In genomic region chr20:25233016-25233772, GRCh38 we compare ENCODE assay signal across 1 cellular context.
A peak's percentile ranks its signal among the peaks of the same experiment; 100 is the strongest.
TF ChIP-seq lines count a peak whose summit lies in the region.

No MANE protein-coding gene starts in this region.

TF ChIP-seq in A549, 52 proteins besides CTCF, POLR2A, EP300 and RAD21 (continued from another document):
- TF ChIP-seq FOXS1 (CRISPR knock-in tag; IDR thresholded peaks at IDR 0.05) (no peak; the same call in 1 of the 2 replicates), EHMT2 (IDR thresholded peaks at IDR 0.05; ENCODE audit: low read depth) (no peak), BHLHE40 (IDR thresholded peaks at IDR 0.05; ENCODE audit: low read depth, low read length) (no peak), NFE2L2 (conservative IDR thresholded peaks at IDR 0.05; ENCODE audit: low read length) (no peak), HOXB5 (CRISPR knock-in tag; IDR thresholded peaks at IDR 0.05) (no peak), SMC3 (IDR thresholded peaks at IDR 0.05) (peak; percentile 49; the same call in 2 of the 3 replicates), FOSB (CRISPR knock-in tag; IDR thresholded peaks at IDR 0.05) (no peak), RFX5 (IDR thresholded peaks at IDR 0.05) (0 out of 2 replicates have a peak, but pooled peaks have one; percentile 15), HDAC2 (IDR thresholded peaks at IDR 0.05) (no peak), JUN (IDR thresholded peaks at IDR 0.05) (peak; percentile 86; a peak in 4 of 5 replicates), ZSCAN20 (CRISPR knock-in tag; IDR thresholded peaks at IDR 0.05) (0 out of 2 replicates have a peak, but pooled peaks have one; percentile 30), TFCP2L1 (CRISPR knock-in tag; IDR thresholded peaks at IDR 0.05) (no peak), KDM5A (IDR thresholded peaks at IDR 0.05) (no peak), PHF8 (IDR thresholded peaks at IDR 0.05; ENCODE audit: borderline replicate concordance, low read depth) (no peak), CBX8 (IDR thresholded peaks at IDR 0.05) (no peak), MAX (IDR thresholded peaks at IDR 0.05) (peak; percentile 89), RCOR1 (IDR thresholded peaks at IDR 0.05; ENCODE audit: low read depth, low read length) (no peak), JUNB (IDR thresholded peaks at IDR 0.05) (peak; percentile 58; the same call in 1 of the 2 replicates), HMGXB4 (CRISPR knock-in tag; IDR thresholded peaks at IDR 0.05; ENCODE audit: borderline replicate concordance) (no peak), CHD4 (IDR thresholded peaks at IDR 0.05; ENCODE audit: borderline replicate concordance) (no peak), HOXB13 (CRISPR knock-in tag; IDR thresholded peaks at IDR 0.05; ENCODE audit: low read depth) (no peak), FOSL2 (IDR thresholded peaks at IDR 0.05) (peak; percentile 32; the same call in 1 of the 2 replicates), FOSL2 (CRISPR knock-in tag; IDR thresholded peaks at IDR 0.05) (peak; percentile 39; the same call in 1 of the 2 replicates), POLR2AphosphoS2 (conservative IDR thresholded peaks at IDR 0.05; ENCODE audit: low read length) (no peak), ELK1 (IDR thresholded peaks at IDR 0.05; ENCODE audit: low read depth, low read length) (no peak), NR3C1 (IDR thresholded peaks at IDR 0.05) (no peak), TP53 (CRISPR knock-in tag; IDR thresholded peaks at IDR 0.05) (no peak), CEBPB (IDR thresholded peaks at IDR 0.05) (no peak; a peak in 1 of 4 replicates), E2F6 (IDR thresholded peaks at IDR 0.05; ENCODE audit: borderline replicate concordance, low read depth) (peak; percentile 57; the same call in 1 of the 2 replicates), RARB (CRISPR knock-in tag; IDR thresholded peaks at IDR 0.05) (no peak), PBX3 (IDR thresholded peaks at IDR 0.05) (peak; percentile 66; the same call in 1 of the 2 replicates), REST (IDR thresholded peaks at IDR 0.05) (no peak), CHD2 (IDR thresholded peaks at IDR 0.05; ENCODE audit: low read length, partially characterized antibody) (peak; percentile 24), HEYL (CRISPR knock-in tag; IDR thresholded peaks at IDR 0.05) (no peak), CBX2 (IDR thresholded peaks at IDR 0.05; ENCODE audit: borderline replicate concordance, low read depth) (no peak), ZNF302 (CRISPR knock-in tag; IDR thresholded peaks at IDR 0.05) (no peak), NPAS2 (CRISPR knock-in tag; IDR thresholded peaks at IDR 0.05; ENCODE audit: borderline replicate concordance) (no peak), USF2 (IDR thresholded peaks at IDR 0.05) (no peak), ESRRA (IDR thresholded peaks at IDR 0.05; ENCODE audit: borderline replicate concordance, low read length) (peak; percentile 74; the same call in 1 of the 2 replicates), ATOH8 (CRISPR knock-in tag; IDR thresholded peaks at IDR 0.05; ENCODE audit: low read depth) (no peak; the same call in 1 of the 2 replicates), MAZ (IDR thresholded peaks at IDR 0.05; ENCODE audit: borderline replicate concordance, low read depth, low read length) (no peak), HES2 (IDR thresholded peaks at IDR 0.05) (no peak), HOXA7 (CRISPR knock-in tag; IDR thresholded peaks at IDR 0.05) (no peak), RNF2 (IDR thresholded peaks at IDR 0.05; ENCODE audit: borderline replicate concordance, low read depth) (no peak), MAFK (IDR thresholded peaks at IDR 0.05; ENCODE audit: partially characterized antibody) (no peak), SREBF2 (IDR thresholded peaks at IDR 0.05) (no peak), KDM1A (IDR thresholded peaks at IDR 0.05; ENCODE audit: low read depth) (no peak), GATA3 (IDR thresholded peaks at IDR 0.05; ENCODE audit: borderline replicate concordance) (peak; percentile 71), EHF (CRISPR knock-in tag; IDR thresholded peaks at IDR 0.05) (no peak), BCL3 (IDR thresholded peaks at IDR 0.05) (peak; percentile 15; the same call in 1 of the 3 replicates), ZFP36 (IDR thresholded peaks at IDR 0.05; ENCODE audit: borderline replicate concordance, partially characterized antibody) (no peak)
